Comparison of ENCODE assay signal across 8 cellular contexts in genomic region chr13:94192576-94192975, GRCh38.
DNase-seq lines count a peak whose midpoint lies in the region; ATAC-seq and TF ChIP-seq lines count a peak whose summit lies in the region.

No MANE protein-coding gene starts in this region.

- no peak overlapping the region for H3K27ac Mint-ChIP-seq in WTC11

- H3K4me1 ChIP-seq in sigmoid colon (no peaks in the 10 kb centered on the region), tibial artery (no peaks in the 10 kb centered on the region)

- H3K4me1 Mint-ChIP-seq in WTC11: peaks cover 19% of the 10 kb centered on the region

- H3K36me3 ChIP-seq in sigmoid colon (no peaks in the 10 kb centered on the region), tibial artery (no peaks in the 10 kb centered on the region)

- H3K27me3 ChIP-seq in sigmoid colon (no peaks in the 10 kb centered on the region), tibial artery (no peaks in the 10 kb centered on the region)

- CTCF ChIA-PET in WTC11 (lab: Charles Lee): interaction anchor here (0.6 to 1.7 kb wide), 6 partner anchors 11 to 223 kb away, joined by 3 to 4 read pairs (median 3); no protein-coding TSS in a partner anchor

- no peak overlapping the region for H3K4me3 ChIP-seq in sigmoid colon
- H3K4me3 ChIP-seq in tibial artery: no peak overlapping the region

- no peak overlapping the region for H3K27ac ChIP-seq in sigmoid colon
- H3K27ac ChIP-seq in tibial artery: no peak overlapping the region

- WGBS in sigmoid colon, 2 donors: 30 to 87% methylated on average over 1 of the region's 1 CpG

- no peak overlapping the region for H3K4me3 Mint-ChIP-seq in WTC11

- no peaks in the 10 kb centered on the region for H3K9me3 Mint-ChIP-seq in WTC11

- TF ChIP-seq CTCF in WTC11 (IDR thresholded peaks at IDR 0.05): peak; percentile 49; the same call in 1 of the 2 replicates
- peak in 1 of 4 experiments; percentile 18 for TF ChIP-seq CTCF in sigmoid colon (IDR thresholded peaks at IDR 0.05)
- no peak for TF ChIP-seq CTCF in tibial artery (IDR thresholded peaks at IDR 0.05)

- H3K9me3 ChIP-seq in sigmoid colon (no peaks in the 10 kb centered on the region), tibial artery (no peaks in the 10 kb centered on the region)

- no peak for TF ChIP-seq POLR2A in sigmoid colon (IDR thresholded peaks at IDR 0.05)

- no peaks in the 10 kb centered on the region for H3K36me3 Mint-ChIP-seq in WTC11

- TF ChIP-seq EP300 in sigmoid colon (IDR thresholded peaks at IDR 0.05): no peak

- DNase-seq in SKM-1 treated with dmso at 0.1 percent for 144 hours (lab: John Stamatoyannopoulos, UW; ENCODE audit: unreplicated experiment) (peak; percentile 6), SKM-1 (lab: John Stamatoyannopoulos, UW; ENCODE audit: unreplicated experiment) (no peak), KBM-7 (peak; percentile 59), WTC11 (ENCODE audit: low spot score) (peak; percentile 50), medulla oblongata (ENCODE audit: extremely low spot score) (peak; percentile 18), sigmoid colon (no peak), tibial artery (no peak), LoVo (ENCODE audit: low spot score) (no peak)

- in situ Hi-C loops in KBM-7 (cut with MboI; ENCODE audit: low pct_unique_long_range_greater_than_20kb, low sequenced_read_pairs): no loop called here

- no peaks in the 10 kb centered on the region; the same call in none of the 2 replicates for H3K27me3 Mint-ChIP-seq in WTC11 (ENCODE audit: low read depth)

- ATAC-seq in WTC11: peak; percentile 79

- POLR2A ChIA-PET in WTC11 (lab: Charles Lee): no interaction called here

- intact Hi-C loops in sigmoid colon (cut with DNase I) (no loop called here), tibial artery (cut with DNase I; ENCODE audit: low total_unique reads) (no loop called here)

TF ChIP-seq in WTC11, 78 proteins besides CTCF, POLR2A, EP300 and RAD21:
- TF ChIP-seq RORB (CRISPR knock-in tag; IDR thresholded peaks at IDR 0.05) (no peak), MYBL2 (CRISPR knock-in tag; IDR thresholded peaks at IDR 0.05) (no peak)
TF ChIP-seq in WTC11: peak in this region for 0.

Comparison
In these comparisons a context has a peak if more than half of its experiments do, and no peak if none do; other contexts are left out.
1. DNase-seq: peak in SKM-1 treated with dmso at 0.1 percent for 144 hours (single experiment), KBM-7 (single experiment), WTC11 (single experiment) and medulla oblongata (single experiment); none in SKM-1 (single experiment), sigmoid colon (single experiment), tibial artery (0 of 2) and LoVo (single experiment).